Comparison of ENCODE assay signal across 6 cellular contexts in the genomic region with DNA sequence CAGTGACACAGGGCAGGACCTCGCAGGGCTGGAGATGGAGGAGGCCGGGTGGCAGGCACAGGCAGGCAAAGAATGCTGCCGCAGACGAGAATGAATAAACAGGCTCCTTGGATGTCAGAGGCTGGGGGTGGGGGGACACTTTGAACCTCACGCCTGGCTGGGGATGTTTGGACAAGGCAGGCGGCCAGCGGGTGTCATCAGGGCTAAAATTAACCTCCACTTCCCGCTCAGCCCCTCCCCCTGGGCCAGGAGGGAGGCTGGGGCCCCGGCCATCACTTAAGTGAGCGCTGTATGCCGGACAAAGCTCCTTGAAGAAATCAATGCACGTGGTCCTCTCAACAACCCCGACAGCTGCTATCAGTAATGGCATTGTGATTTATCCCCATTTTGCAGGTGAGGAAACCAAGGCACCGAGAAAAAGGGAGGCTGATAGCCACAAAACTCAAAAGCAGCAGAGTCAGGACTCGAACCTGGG. TPM values are rescaled to one million over a fixed set of nuclear protein-coding genes. Genes with fewer than 3 reads are reported as not detected.
DNase-seq lines count a peak whose midpoint lies in the region; ATAC-seq and TF ChIP-seq lines count a peak whose summit lies in the region.

No MANE protein-coding gene starts in this region.

- peaks cover 22 to 29% (median 29%) of the 10 kb centered on the region in 3 donors for H3K27me3 Mint-ChIP-seq in CD14-positive monocyte (ENCODE audit: low read depth in 3 of 3)

- H3K9me3 ChIP-seq in Karpas-422 (ENCODE audit: low read length) (no peaks in the 10 kb centered on the region), fibroblast of lung (ENCODE audit: control insufficient read depth, insufficient read depth, low read depth, low read length) (no peaks in the 10 kb centered on the region)

- no peak overlapping the region for H3K4me3 Mint-ChIP-seq in CD14-positive monocyte

- no peaks in the 10 kb centered on the region for H3K9me2 ChIP-seq in Karpas-422 (replicated peaks; ENCODE audit: insufficient read depth, low read length)

- H2AFZ ChIP-seq in Karpas-422 (ENCODE audit: low read length) (no peak overlapping the region), fibroblast of lung (ENCODE audit: low read length) (no peak overlapping the region)

- DNase-seq in Karpas-422: peak; percentile 27
- peak; percentile 66 to 72 for DNase-seq in fibroblast of lung (ENCODE audit: low read depth in 2 of 2)
- DNase-seq in CD14-positive monocyte (ENCODE audit: low spot score): no peak

- H3K36me3 Mint-ChIP-seq in CD14-positive monocyte: no peaks in the 10 kb centered on the region

- H3K4me1 ChIP-seq in Karpas-422 (ENCODE audit: low read length) (no peaks in the 10 kb centered on the region), fibroblast of lung (ENCODE audit: control insufficient read depth, extremely low read depth, insufficient read depth, low read length) (peaks cover 5% of the 10 kb centered on the region), rectal smooth muscle tissue (ENCODE audit: control insufficient read depth, insufficient read depth, low read length) (peaks cover 12% of the 10 kb centered on the region)

- ATAC-seq in HG02610 (IDR thresholded peaks at IDR 0.05; ENCODE audit: unreplicated experiment) (no peak), GM18909 (IDR thresholded peaks at IDR 0.05; ENCODE audit: poor library complexity, unreplicated experiment) (no peak)

- peaks cover 0 to 4% (median 0%) of the 10 kb centered on the region in 7 donors for H3K9me3 Mint-ChIP-seq in CD14-positive monocyte

- TF ChIP-seq CTCF in fibroblast of lung (conservative IDR thresholded peaks at IDR 0.05 in 1 of 2, IDR thresholded peaks at IDR 0.05 in 1 of 2; ENCODE audit: low read depth in 1 of 2, low read length in 2 of 2) (no peak), CD14-positive monocyte (IDR thresholded peaks at IDR 0.05) (no peak)

- H3K79me2 ChIP-seq in Karpas-422 (ENCODE audit: low read length) (no peaks in the 10 kb centered on the region), fibroblast of lung (ENCODE audit: control insufficient read depth, insufficient read depth, low read length) (no peaks in the 10 kb centered on the region)

- peak overlapping the region in 1 of 7 donors; percentile 57 for H3K27ac Mint-ChIP-seq in CD14-positive monocyte

- H3K4me3 ChIP-seq in Karpas-422 (ENCODE audit: low read length) (no peak overlapping the region), fibroblast of lung (replicated peaks in 1 of 4; ENCODE audit: control extremely low read depth in 1 of 4, insufficient read depth in 1 of 4, low read depth in 3 of 4, low read length in 4 of 4) (no peak overlapping the region), rectal smooth muscle tissue (ENCODE audit: low read length) (no peak overlapping the region)

- H4K20me1 ChIP-seq in Karpas-422 (ENCODE audit: insufficient read depth, low read depth, low read length): no peaks in the 10 kb centered on the region
- no peaks in the 10 kb centered on the region for H4K20me1 ChIP-seq in fibroblast of lung (ENCODE audit: control insufficient read depth, extremely low read depth, insufficient read depth, low read length)

- H3K9ac ChIP-seq in Karpas-422 (ENCODE audit: low read length) (no peak overlapping the region), fibroblast of lung (ENCODE audit: insufficient read depth, low read length) (no peak overlapping the region), rectal smooth muscle tissue (ENCODE audit: low read length) (no peak overlapping the region)

- intact Hi-C loops in CD14-positive monocyte (cut with micrococcal nuclease): no loop called here

- H3K4me2 ChIP-seq in Karpas-422 (ENCODE audit: low read depth, low read length, poor library complexity, severe bottlenecking) (no peak overlapping the region), fibroblast of lung (ENCODE audit: extremely low read depth, insufficient read depth, low read length) (peak overlapping the region; percentile 23)

- H3K27me3 ChIP-seq in Karpas-422 (ENCODE audit: low read length): no peaks in the 10 kb centered on the region
- no peaks in the 10 kb centered on the region for H3K27me3 ChIP-seq in fibroblast of lung (ENCODE audit: control insufficient read depth, insufficient read depth, low read length)
- no peaks in the 10 kb centered on the region for H3K27me3 ChIP-seq in rectal smooth muscle tissue (ENCODE audit: control insufficient read depth, insufficient read depth, low read length)

- H3K36me3 ChIP-seq in Karpas-422 (ENCODE audit: insufficient read depth, low read length): no peaks in the 10 kb centered on the region
- H3K36me3 ChIP-seq in fibroblast of lung (ENCODE audit: control insufficient read depth, insufficient read depth, low read length): no peaks in the 10 kb centered on the region
- no peaks in the 10 kb centered on the region for H3K36me3 ChIP-seq in rectal smooth muscle tissue (ENCODE audit: control insufficient read depth, insufficient read depth, low read length)

- H3K4me1 Mint-ChIP-seq in CD14-positive monocyte: peaks cover 6% of the 10 kb centered on the region

- H3K27ac ChIP-seq in Karpas-422 (ENCODE audit: low read length) (no peak overlapping the region), fibroblast of lung (ENCODE audit: insufficient read depth, low read length) (no peak overlapping the region), rectal smooth muscle tissue (ENCODE audit: low read depth, low read length) (peak overlapping the region; percentile 72)

RNA-seq across cellular contexts. Expression of a gene that starts 10.3 kb away (rescaled TPM):
- total RNA-seq in Karpas-422 (2014; rRNA removed; shearing (Covaris generic); ENCODE audit: low replicate concordance): not detected in 2 replicates
- not detected in 2 replicates for total RNA-seq in fibroblast of lung
- not detected in 2 replicates for polyA plus RNA-seq in fibroblast of lung
- polyA plus RNA-seq in fibroblast of lung (2012): not detected in 2 replicates
- not detected in 2 replicates for polyA minus RNA-seq in fibroblast of lung (ENCODE audit: low replicate concordance)
- not detected for polyA plus RNA-seq in CD14-positive monocyte

RNA-seq across cellular contexts. Expression of a gene that starts 22.9 kb away (rescaled TPM):
- 217 and 384 TPM in 2 replicates for total RNA-seq in Karpas-422 (2014; rRNA removed; shearing (Covaris generic); ENCODE audit: low replicate concordance)
- 212 and 271 TPM in 2 replicates for total RNA-seq in fibroblast of lung
- polyA plus RNA-seq in fibroblast of lung: 271 and 332 TPM in 2 replicates
- 391 and 411 TPM in 2 replicates for polyA plus RNA-seq in fibroblast of lung (2012)
- polyA minus RNA-seq in fibroblast of lung (ENCODE audit: low replicate concordance): 60.7 and 77.6 TPM in 2 replicates
- polyA plus RNA-seq in CD14-positive monocyte: 100 to 1,000 TPM; 396 to 552 TPM

RNA-seq across cellular contexts. Expression of a gene that starts 24.0 kb away (rescaled TPM):
- 8.9 and 19.8 TPM in 2 replicates for total RNA-seq in Karpas-422 (2014; rRNA removed; shearing (Covaris generic); ENCODE audit: low replicate concordance)
- 6.4 and 8.3 TPM in 2 replicates for total RNA-seq in fibroblast of lung
- polyA plus RNA-seq in fibroblast of lung: 1.1 and 1.7 TPM in 2 replicates
- polyA plus RNA-seq in fibroblast of lung (2012): 1.0 and 1.3 TPM in 2 replicates
- 1.5 and 2.4 TPM in 2 replicates for polyA minus RNA-seq in fibroblast of lung (ENCODE audit: low replicate concordance)
- 1 to 10 TPM; 3.1 to 4.3 TPM for polyA plus RNA-seq in CD14-positive monocyte

RNA-seq across cellular contexts. Expression of a gene that starts 29.4 kb away (rescaled TPM):
- total RNA-seq in Karpas-422 (2014; rRNA removed; shearing (Covaris generic); ENCODE audit: low replicate concordance): not detected in 2 replicates
- total RNA-seq in fibroblast of lung: not detected in 2 replicates
- polyA plus RNA-seq in fibroblast of lung (not detected in 2 replicates), CD14-positive monocyte (not detected)
- not detected in 2 replicates for polyA plus RNA-seq in fibroblast of lung (2012)
- polyA minus RNA-seq in fibroblast of lung (ENCODE audit: low replicate concordance): not detected in 2 replicates

RNA-seq across cellular contexts. Expression of a gene that starts 33.4 kb away (rescaled TPM):
- 3.8 and 17.8 TPM in 2 replicates for total RNA-seq in Karpas-422 (2014; rRNA removed; shearing (Covaris generic); ENCODE audit: low replicate concordance)
- total RNA-seq in fibroblast of lung: 2.6 and 7.3 TPM in 2 replicates
- 0.77 and 1.6 TPM in 2 replicates for polyA plus RNA-seq in fibroblast of lung
- polyA plus RNA-seq in fibroblast of lung (2012): 1.5 and 3.1 TPM in 2 replicates
- polyA minus RNA-seq in fibroblast of lung (ENCODE audit: low replicate concordance): 0.33 and 0.47 TPM in 2 replicates
- polyA plus RNA-seq in CD14-positive monocyte: under 1 TPM; 0.34 to 0.72 TPM
